7 cellular contexts compared by ENCODE assay signal in genomic region chr19:35757749-35758608, GRCh38. TPM values are rescaled to one million over a fixed set of nuclear protein-coding genes. Genes with fewer than 3 reads are reported as not detected.
A peak's percentile ranks its signal among the peaks of the same experiment; 100 is the strongest.
DNase-seq lines count a peak whose midpoint lies in the region; ATAC-seq and TF ChIP-seq lines count a peak whose summit lies in the region.

PROSER3 (plus strand) TSS chr19:35758176; CDS start chr19:35758216, 40 bp downstream.

- H3K27me3 ChIP-seq in hepatocyte = peaks cover 2% of the 10 kb centered on the region

- DNase-seq in NCI-H2081 (lab: John Stamatoyannopoulos, UW) = peak; percentile 98 to 99
- peak; percentile 98 for DNase-seq in T1000 (lab: John Stamatoyannopoulos, UW)
- DNase-seq in astrocyte of the hippocampus (ENCODE audit: low read depth, low spot score) = peak; percentile 100
- DNase-seq in hepatocyte (ENCODE audit: low spot score) = peak; percentile 98
- peak; percentile 99 for DNase-seq in renal cortical epithelial cell (ENCODE audit: low read depth)

- ATAC-seq in GM18508 (IDR thresholded peaks at IDR 0.05; ENCODE audit: insufficient read depth, unreplicated experiment) (peak; percentile 87), HG03025 (IDR thresholded peaks at IDR 0.05; ENCODE audit: low FRiP score, unreplicated experiment) (peak; percentile 86)

- H3K4me2 ChIP-seq in hepatocyte = peak within 1 kb of the TSS; percentile 77

- no peaks in the 10 kb centered on the region for H3K36me3 ChIP-seq in hepatocyte (replicated peaks; ENCODE audit: insufficient read depth, low read depth)

- peak within 1 kb of the TSS; percentile 43 for H3K4me3 ChIP-seq in hepatocyte

- H4K20me1 ChIP-seq in hepatocyte (ENCODE audit: insufficient read depth, poor library complexity, severe bottlenecking) = no peaks in the 10 kb centered on the region

- H3K9me2 ChIP-seq in hepatocyte (replicated peaks; ENCODE audit: insufficient read depth) = no peaks in the 10 kb centered on the region

- under 1% methylated on average over 52 of the region's 53 CpGs for WGBS in hepatocyte (ENCODE audit: low lambda C conversion rate, missing lambda C conversion rate)

- H3K79me2 ChIP-seq in hepatocyte = peaks cover 22% of the 10 kb centered on the region

- peak within 1 kb of the TSS; percentile 97 for H3K27ac ChIP-seq in hepatocyte

- peaks cover 28% of the 10 kb centered on the region for H3K4me1 ChIP-seq in hepatocyte (ENCODE audit: insufficient read depth)

- H2AFZ ChIP-seq in hepatocyte = peak within 1 kb of the TSS; percentile 58

- TF ChIP-seq CTCF in hepatocyte (IDR thresholded peaks at IDR 0.05; ENCODE audit: poor library complexity) = no peak

- H3K9me3 ChIP-seq in hepatocyte (ENCODE audit: low read depth) = no peaks in the 10 kb centered on the region

RNA-seq across cellular contexts. Expression of gene PROSER3, which starts in this region (rescaled TPM):
- total RNA-seq in hepatocyte (3.7 and 12.2 TPM in 2 replicates), renal cortical epithelial cell (4.0 and 7.7 TPM in 2 replicates)
- polyA plus RNA-seq in hepatocyte = 26.5 and 30.7 TPM in 2 replicates

Comparison
In these comparisons a context has a peak if more than half of its experiments do, and no peak if none do; other contexts are left out.
1. Peak in every context shown above with its lines: DNase-seq, ATAC-seq, H3K4me3 ChIP-seq and H3K27ac ChIP-seq.